23 cellular contexts compared by ENCODE assay signal in the genomic region with DNA sequence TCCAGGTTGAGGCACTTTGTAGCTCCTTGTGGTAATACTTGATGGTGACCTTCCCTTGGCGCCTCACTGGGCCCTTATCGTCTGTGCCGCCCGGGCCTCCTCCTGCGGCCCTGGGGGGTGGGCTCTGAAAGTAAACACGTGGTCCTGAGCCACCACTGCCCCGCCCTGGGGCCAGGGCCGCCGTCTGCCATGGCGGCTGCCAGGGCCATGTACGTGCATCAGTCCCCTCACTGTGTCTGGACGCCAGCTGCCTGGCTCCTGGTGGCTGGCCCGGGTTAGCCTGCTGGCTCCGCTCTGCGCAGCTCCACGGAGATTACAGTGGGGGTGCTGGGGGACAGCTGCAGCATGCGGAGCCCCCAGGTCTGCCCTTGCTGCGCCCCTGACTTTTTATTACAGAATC.
A peak's percentile ranks its signal among the peaks of the same experiment; 100 is the strongest.
DNase-seq lines count a peak whose midpoint lies in the region; ATAC-seq, FAIRE-seq and TF ChIP-seq lines count a peak whose summit lies in the region.
"Had no signal": no experiment of that assay in that cellular context is flagged by ENCODE, and none has a peak within 500 bp of the region (broad histone marks: within the 10 kb centered on the region; RNA-seq: fewer than 3 reads in every experiment).

No MANE protein-coding gene starts in this region.

- no peak overlapping the region for H2BK12ac ChIP-seq in neuronal stem cell (ENCODE audit: low read length)

- peaks cover 2% of the 10 kb centered on the region for H3K79me1 ChIP-seq in neuronal stem cell (ENCODE audit: low read depth, low read length)

- no peak overlapping the region for H3K4me3 Mint-ChIP-seq in stimulated activated effector memory CD8-positive, alpha-beta T cell treated with anti-CD3 and anti-CD28 coated beads, Interleukin-12 subunit alpha, Interleukin-12 subunit beta, amount 100 ng/mL, for 72 hours
- H3K4me3 Mint-ChIP-seq: B cell; CD4-positive, CD25-positive, alpha-beta regulatory T cell; CD8-positive, alpha-beta T cell had no signal

- no peak overlapping the region for H2AK5ac ChIP-seq in neuronal stem cell (ENCODE audit: low read depth, low read length)

- H3K23ac ChIP-seq in neuronal stem cell (ENCODE audit: low read depth, low read length, poor library complexity) = no peak overlapping the region

- H3K27ac Mint-ChIP-seq in stimulated activated effector memory CD8-positive, alpha-beta T cell treated with anti-CD3 and anti-CD28 coated beads, Interleukin-12 subunit alpha, Interleukin-12 subunit beta, amount 100 ng/mL, for 72 hours = no peak overlapping the region
- H3K27ac Mint-ChIP-seq: B cell; CD8-positive, alpha-beta T cell had no signal

- no peak for TF ChIP-seq CTCF in heart left ventricle (IDR thresholded peaks at IDR 0.05)
- no peak for TF ChIP-seq CTCF in kidney (IDR thresholded peaks at IDR 0.05; ENCODE audit: borderline replicate concordance, extremely low read depth, insufficient read depth)
- TF ChIP-seq CTCF in Peyer's patch (IDR thresholded peaks at IDR 0.05) = no peak

- no peak overlapping the region for H2BK120ac ChIP-seq in neuronal stem cell (ENCODE audit: low read depth, low read length)

- H3K9me3 Mint-ChIP-seq in stimulated activated effector memory CD8-positive, alpha-beta T cell treated with anti-CD3 and anti-CD28 coated beads, Interleukin-12 subunit alpha, Interleukin-12 subunit beta, amount 100 ng/mL, for 72 hours = peaks cover 25% of the 10 kb centered on the region

- H4K8ac ChIP-seq in neuronal stem cell (ENCODE audit: low read depth, low read length) = no peak overlapping the region

- H3K4me1 Mint-ChIP-seq in stimulated activated effector memory CD8-positive, alpha-beta T cell treated with anti-CD3 and anti-CD28 coated beads, Interleukin-12 subunit alpha, Interleukin-12 subunit beta, amount 100 ng/mL, for 72 hours = no peaks in the 10 kb centered on the region
- H3K4me1 Mint-ChIP-seq: B cell had no signal

- intact Hi-C loops in cardiac septum (cut with DNase I) (no loop called here), heart left ventricle (cut with DNase I) (no loop called here), kidney (cut with DNase I) (no loop called here)

- H4K91ac ChIP-seq in neuronal stem cell (ENCODE audit: low read depth, low read length, poor library complexity) = no peak overlapping the region

- no peaks in the 10 kb centered on the region for H3K36me3 ChIP-seq in heart left ventricle
- H3K36me3 ChIP-seq in kidney (ENCODE audit: control insufficient read depth in 1 of 2, insufficient read depth in 2 of 2, low read length in 2 of 2) = no peaks in the 10 kb centered on the region
- H3K36me3 ChIP-seq in neuronal stem cell (replicated peaks in 1 of 2; ENCODE audit: control insufficient read depth in 2 of 2, insufficient read depth in 2 of 2, low read length in 2 of 2) = no peaks in the 10 kb centered on the region
- no peaks in the 10 kb centered on the region for H3K36me3 ChIP-seq in Peyer's patch
- H3K36me3 ChIP-seq: BLaER1 had no signal

- no peaks in the 10 kb centered on the region for H3K27me3 ChIP-seq in heart left ventricle
- H3K27me3 ChIP-seq in neuronal stem cell (ENCODE audit: control insufficient read depth in 3 of 3, insufficient read depth in 3 of 3, low read depth in 1 of 3, low read length in 3 of 3) = no peaks in the 10 kb centered on the region
- H3K27me3 ChIP-seq in Peyer's patch = no peaks in the 10 kb centered on the region
- H3K27me3 ChIP-seq: BLaER1 had no signal

- no peak overlapping the region for H2AFZ ChIP-seq in neuronal stem cell (ENCODE audit: low read length)

- FAIRE-seq in kidney (lab: Jason Lieb, UNC) (no peak), H54 (lab: Jason Lieb, UNC) (no peak)
- FAIRE-seq: A204.1, GM12891 had no signal

- H3K36me3 Mint-ChIP-seq in stimulated activated effector memory CD8-positive, alpha-beta T cell treated with anti-CD3 and anti-CD28 coated beads, Interleukin-12 subunit alpha, Interleukin-12 subunit beta, amount 100 ng/mL, for 72 hours = no peaks in the 10 kb centered on the region

- H3K9me3 ChIP-seq in heart left ventricle (peaks cover 0 to 60% (median 16%) of the 10 kb centered on the region in 12 donors), kidney (ENCODE audit: control insufficient read depth in 1 of 2, low read length in 2 of 2) (no peaks in the 10 kb centered on the region), neuronal stem cell (replicated peaks in 1 of 2; ENCODE audit: control insufficient read depth in 2 of 2, insufficient read depth in 1 of 2, low read depth in 1 of 2, low read length in 2 of 2) (peaks cover 7 to 8% of the 10 kb centered on the region in 2 donors), Peyer's patch (peaks cover 0 to 4% (median 0%) of the 10 kb centered on the region in 4 donors)
- H3K9me3 ChIP-seq: Caco-2 had no signal

- TF ChIP-seq POLR2A in heart left ventricle (IDR thresholded peaks at IDR 0.05) (no peak), H54 (IDR thresholded peaks at IDR 0.05; ENCODE audit: low read depth, low read length) (no peak), Peyer's patch (IDR thresholded peaks at IDR 0.05) (no peak)

- no peak overlapping the region for H3K4ac ChIP-seq in neuronal stem cell (ENCODE audit: low read length)

- H2BK15ac ChIP-seq in neuronal stem cell (ENCODE audit: low read length) = no peak overlapping the region

- no peak for ATAC-seq in heart left ventricle
- peak; percentile 31 for ATAC-seq in stimulated activated effector memory CD8-positive, alpha-beta T cell treated with anti-CD3 and anti-CD28 coated beads, Interleukin-12 subunit alpha, Interleukin-12 subunit beta, amount 100 ng/mL, for 72 hours
- ATAC-seq: CD8-positive, alpha-beta T cell had no signal

- H3K4me1 ChIP-seq in heart left ventricle (no peaks in the 10 kb centered on the region), kidney (ENCODE audit: control insufficient read depth in 1 of 2, insufficient read depth in 1 of 2, low read depth in 1 of 2, low read length in 2 of 2) (no peaks in the 10 kb centered on the region), neuronal stem cell (ENCODE audit: control insufficient read depth in 2 of 2, insufficient read depth in 1 of 2, low read depth in 1 of 2, low read length in 2 of 2) (no peaks in the 10 kb centered on the region), Peyer's patch (no peaks in the 10 kb centered on the region)
- H3K4me1 ChIP-seq: Caco-2 had no signal

- peak overlapping the region; percentile 56 for H3K14ac ChIP-seq in neuronal stem cell (ENCODE audit: low read length)

- 89 to 99% (median 93%) methylated on average over 18 of the region's 18 CpGs for WGBS in heart left ventricle, 4 donors
- no CpG with 5 or more reads among the region's 18 CpGs for WGBS in neuronal stem cell (ENCODE audit: extremely low coverage in 2 of 2, insufficient read length in 2 of 2, insufficient replicate concordance in 1 of 2), 2 donors

- H3K4me3 ChIP-seq in heart left ventricle (no peak overlapping the region), kidney (ENCODE audit: low read length in 2 of 2) (no peak overlapping the region), neuronal stem cell (ENCODE audit: low read length in 2 of 2) (no peak overlapping the region), Peyer's patch (no peak overlapping the region)
- H3K4me3 ChIP-seq: BLaER1 had no signal

- H3K9ac ChIP-seq in kidney (ENCODE audit: low read length in 2 of 2) (no peak overlapping the region), neuronal stem cell (ENCODE audit: low read depth, low read length, poor library complexity) (no peak overlapping the region)
- H3K9ac ChIP-seq: BLaER1 had no signal

- no peak overlapping the region for H3K4me2 ChIP-seq in neuronal stem cell (ENCODE audit: insufficient read depth, low read length, poor library complexity, severe bottlenecking)
- H3K4me2 ChIP-seq: BLaER1 had no signal

- H3K27ac ChIP-seq in heart left ventricle = no peak overlapping the region
- H3K27ac ChIP-seq in kidney (ENCODE audit: low read depth in 2 of 2, low read length in 2 of 2) = no peak overlapping the region
- no peak overlapping the region for H3K27ac ChIP-seq in neuronal stem cell (replicated peaks; ENCODE audit: low read length)
- H3K27ac ChIP-seq in Peyer's patch = no peak overlapping the region
- H3K27ac ChIP-seq: 22Rv1, BLaER1, C4-2B had no signal

- DNase-seq in cardiac septum (ENCODE audit: low spot score) = peak; percentile 60
- DNase-seq in heart left ventricle = no peak
- peak; percentile 58 for DNase-seq in kidney
- no peak for DNase-seq in neuronal stem cell (ENCODE audit: low spot score)
- no peak for DNase-seq in stimulated activated effector memory CD8-positive, alpha-beta T cell treated with anti-CD3 and anti-CD28 coated beads, Interleukin-12 subunit alpha, Interleukin-12 subunit beta, amount 100 ng/mL, for 72 hours (ENCODE audit: low spot score in 2 of 2)
- no peak for DNase-seq in H54 (ENCODE audit: insufficient read length, low spot score)
- no peak for DNase-seq in GM03348 (ENCODE audit: low spot score)
- no peak for DNase-seq in Peyer's patch
- DNase-seq: Caco-2; CD4-positive, CD25-positive, alpha-beta regulatory T cell; CD8-positive, alpha-beta T cell; DMS153; EL; GDM1; GOT3; H7; HCEC 1CT had no signal

- no peak overlapping the region for H3K18ac ChIP-seq in neuronal stem cell (ENCODE audit: low read length)

- H2BK5ac ChIP-seq in neuronal stem cell (ENCODE audit: low read length) = no peak overlapping the region

Comparison
In these comparisons a context has a peak if more than half of its experiments do, and no peak if none do; other contexts are left out.
1. DNase-seq: peak in cardiac septum (single experiment) and kidney (single experiment); none in heart left ventricle (0 of 5), neuronal stem cell (single experiment), stimulated activated effector memory CD8-positive, alpha-beta T cell treated with anti-CD3 and anti-CD28 coated beads, Interleukin-12 subunit alpha, Interleukin-12 subunit beta, amount 100 ng/mL, for 72 hours (0 of 2), H54 (single experiment), GM03348 (single experiment) and Peyer's patch (0 of 3).